ENCODE assay signal across 18 cellular contexts in the genomic region with DNA sequence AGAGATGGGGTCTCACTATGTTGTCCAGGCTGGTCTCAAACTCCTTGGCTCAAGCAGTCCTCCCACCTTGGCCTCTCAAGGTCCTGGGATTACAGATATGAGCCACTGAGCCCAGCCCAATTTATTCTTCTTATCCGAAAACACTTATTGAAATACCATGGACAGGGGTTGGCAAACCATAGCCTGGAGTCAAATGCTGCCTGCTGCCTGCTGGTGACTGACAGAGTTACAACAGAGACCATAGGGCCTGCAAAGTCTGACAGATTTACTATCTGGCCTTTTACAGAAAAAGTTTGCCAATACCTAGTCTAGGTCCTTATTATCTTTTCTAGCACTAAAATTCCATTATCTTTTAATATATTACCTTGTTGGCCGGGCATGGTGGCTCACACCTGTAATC.
A peak's percentile ranks its signal among the peaks of the same experiment; 100 is the strongest.
DNase-seq lines count a peak whose midpoint lies in the region; ATAC-seq, FAIRE-seq and TF ChIP-seq lines count a peak whose summit lies in the region.
"Had no signal": no experiment of that assay in that cellular context is flagged by ENCODE, and none has a peak within 500 bp of the region (broad histone marks: within the 10 kb centered on the region; RNA-seq: fewer than 3 reads in every experiment).

No MANE protein-coding gene starts in this region.

- H3K27me3 ChIP-seq in liver (ENCODE audit: control insufficient read depth in 4 of 4, insufficient read depth in 4 of 4, low read length in 3 of 4) (no peaks in the 10 kb centered on the region), HepG2 (ENCODE audit: control insufficient read depth in 1 of 2, insufficient read depth in 2 of 2, low read length in 2 of 2) (no peaks in the 10 kb centered on the region; a peak in 1 of 5 replicates), PC-3 (ENCODE audit: low read length) (no peaks in the 10 kb centered on the region)
- no peaks in the 10 kb centered on the region for H3K27me3 ChIP-seq in effector memory CD4-positive, alpha-beta T cell (replicated peaks; ENCODE audit: control insufficient read depth, insufficient read depth, low read length, poor library complexity, severe bottlenecking)
- H3K27me3 ChIP-seq: BLaER1 treated with 17β-estradiol and CSF1 and Interleukin-3, amounts not matched to agents 10 nM and 100 nM had no signal

- no peak for TF ChIP-seq EP300 in HepG2 (IDR thresholded peaks at IDR 0.05; ENCODE audit: low read depth in 2 of 2, low read length in 2 of 2)
- TF ChIP-seq EP300 in HepG2 (CRISPR knock-in tag; IDR thresholded peaks at IDR 0.05; ENCODE audit: borderline replicate concordance) = no peak

- H3K4me3 ChIP-seq in liver (ENCODE audit: low read depth in 1 of 3, low read length in 3 of 3) (no peak overlapping the region), HepG2 (replicated peaks in 1 of 3; ENCODE audit: insufficient read depth in 1 of 3, low read depth in 2 of 3, low read length in 3 of 3) (no peak overlapping the region), PC-3 (ENCODE audit: low read length) (no peak overlapping the region), epithelial cell of proximal tubule (ENCODE audit: low read depth, low read length) (no peak overlapping the region)
- no peak overlapping the region for H3K4me3 ChIP-seq in effector memory CD4-positive, alpha-beta T cell (ENCODE audit: insufficient read depth, low read depth, low read length, poor library complexity, severe bottlenecking)
- H3K4me3 ChIP-seq: BLaER1 treated with 17β-estradiol and CSF1 and Interleukin-3, amounts not matched to agents 10 nM and 100 nM had no signal

- TF ChIP-seq RAD21 in liver (IDR thresholded peaks at IDR 0.05) (no peak), HepG2 (CRISPR knock-in tag; IDR thresholded peaks at IDR 0.05) (no peak)

- H3K36me3 ChIP-seq in liver (ENCODE audit: control insufficient read depth in 4 of 4, insufficient read depth in 3 of 4, low read depth in 1 of 4, low read length in 3 of 4) = no peaks in the 10 kb centered on the region
- no peaks in the 10 kb centered on the region for H3K36me3 ChIP-seq in HepG2 (replicated peaks in 1 of 2; ENCODE audit: control insufficient read depth in 1 of 2, insufficient read depth in 2 of 2, low read length in 2 of 2)
- H3K36me3 ChIP-seq in PC-3 (ENCODE audit: low read depth, low read length) = no peaks in the 10 kb centered on the region
- H3K36me3 ChIP-seq in effector memory CD4-positive, alpha-beta T cell (ENCODE audit: control insufficient read depth, insufficient read depth, low read length) = no peaks in the 10 kb centered on the region
- H3K36me3 ChIP-seq: BLaER1 treated with 17β-estradiol and CSF1 and Interleukin-3, amounts not matched to agents 10 nM and 100 nM had no signal

- FAIRE-seq in HepG2 (lab: Jason Lieb, UNC) = no peak
- FAIRE-seq: HTR-8/SVneo had no signal

- H4K20me1 ChIP-seq in HepG2 (ENCODE audit: insufficient read depth, low read length) (no peaks in the 10 kb centered on the region), PC-3 (ENCODE audit: low read length) (no peaks in the 10 kb centered on the region)
- H4K20me1 ChIP-seq: BLaER1 treated with 17β-estradiol and CSF1 and Interleukin-3, amounts not matched to agents 10 nM and 100 nM had no signal

- TF ChIP-seq CTCF in liver (IDR thresholded peaks at IDR 0.05; ENCODE audit: low read depth, low read length, missing input control) = no peak
- no peak for TF ChIP-seq CTCF in HepG2 (CRISPR knock-in tag; IDR thresholded peaks at IDR 0.05)
- peak; percentile 24; the same call in 1 of the 2 replicates for TF ChIP-seq CTCF in PC-3 (conservative IDR thresholded peaks at IDR 0.05; ENCODE audit: low read depth, low read length)
- peak; percentile 12 for TF ChIP-seq CTCF in epithelial cell of proximal tubule (conservative IDR thresholded peaks at IDR 0.05; ENCODE audit: low read depth, low read length)

- POLR2A ChIA-PET in HepG2 (lab: Yijun Ruan, JAX) (no interaction called here), PC-3 (lab: Charles Lee; ENCODE audit: unreplicated experiment) (no interaction called here)

- BruUV-seq in HepG2 (replicated peaks; lab: Mats Ljungman, UMichigan) = no TSS peak
- BruUV-seq in PC-3 (replicated peaks; lab: Mats Ljungman, UMichigan) = no TSS peak

- H3K4me1 ChIP-seq in liver (ENCODE audit: control insufficient read depth in 4 of 4, insufficient read depth in 4 of 4, low read length in 3 of 4) (no peaks in the 10 kb centered on the region), HepG2 (ENCODE audit: insufficient read depth, low read length) (no peaks in the 10 kb centered on the region), PC-3 (ENCODE audit: insufficient read depth, low read length) (no peaks in the 10 kb centered on the region)
- H3K4me1 ChIP-seq in effector memory CD4-positive, alpha-beta T cell (ENCODE audit: control insufficient read depth, insufficient read depth, low read length, poor library complexity, severe bottlenecking) = no peaks in the 10 kb centered on the region
- H3K4me1 ChIP-seq: BLaER1 treated with 17β-estradiol and CSF1 and Interleukin-3, amounts not matched to agents 10 nM and 100 nM had no signal

- 0 out of 2 replicates have a peak, but pooled peaks cover 3% of the 10 kb centered on the region for H3K9me2 ChIP-seq in PC-3 (replicated peaks; ENCODE audit: low read length)

- H2AFZ ChIP-seq in HepG2 (ENCODE audit: low read length) (no peak overlapping the region), PC-3 (ENCODE audit: low read length) (no peak overlapping the region)

- H3K9ac ChIP-seq in liver (ENCODE audit: low read depth in 1 of 2, low read length in 2 of 2) (no peak overlapping the region), HepG2 (ENCODE audit: insufficient read depth, low read depth, low read length) (no peak overlapping the region), PC-3 (ENCODE audit: low read length) (no peak overlapping the region)
- H3K9ac ChIP-seq: BLaER1 treated with 17β-estradiol and CSF1 and Interleukin-3, amounts not matched to agents 10 nM and 100 nM had no signal

- intact Hi-C loops in HepG2 (cut with micrococcal nuclease; ENCODE audit: unreplicated experiment) (no loop called here), PC-3 (cut with micrococcal nuclease) (no loop called here)

- ATAC-seq in HepG2 (no peak), PC-3 (no peak)
- ATAC-seq: CD8-positive, alpha-beta T cell had no signal

- H3K4me2 ChIP-seq in HepG2 (ENCODE audit: low read depth, low read length) (no peak overlapping the region), PC-3 (ENCODE audit: low read length) (no peak overlapping the region)
- H3K4me2 ChIP-seq: BLaER1 treated with 17β-estradiol and CSF1 and Interleukin-3, amounts not matched to agents 10 nM and 100 nM had no signal

- no peak for DNase-seq in HepG2 (ENCODE audit: low spot score)
- DNase-seq in PC-3 = no peak
- DNase-seq in epithelial cell of proximal tubule (ENCODE audit: low read depth) = no peak
- DNase-seq in activated CD4-positive, alpha-beta T cell treated with anti-CD3 and anti-CD28 coated beads, Interleukin-2, amount 50 U/mL, for 4 hours = no peak
- DNase-seq in KBM-7 = no peak
- no peak for DNase-seq in effector memory CD4-positive, alpha-beta T cell
- DNase-seq: Calu3; CD8-positive, alpha-beta T cell; EL; NCI-H1105 treated with DMSO at 0.1 percent for 48 hours; NCI-H1694; NCI-H510A treated with DMSO at 0.1 percent for 48 hours; NCI-H774; OCI-M1; SHP77 treated with DMSO at 0.1 percent for 48 hours had no signal

- H3K79me2 ChIP-seq in HepG2 (ENCODE audit: insufficient read depth, low read length) = no peaks in the 10 kb centered on the region
- H3K79me2 ChIP-seq in PC-3 (ENCODE audit: low read length) = no peaks in the 10 kb centered on the region

- no peaks in the 10 kb centered on the region for H3K9me3 ChIP-seq in liver (ENCODE audit: control insufficient read depth in 4 of 4, low read length in 3 of 4)
- H3K9me3 ChIP-seq in HepG2 (ENCODE audit: low read length) = no peaks in the 10 kb centered on the region
- H3K9me3 ChIP-seq in PC-3 (ENCODE audit: low read length) = no peaks in the 10 kb centered on the region
- H3K9me3 ChIP-seq in effector memory CD4-positive, alpha-beta T cell (ENCODE audit: control insufficient read depth, low read length) = no peaks in the 10 kb centered on the region

- TF ChIP-seq POLR2A in HepG2 (IDR thresholded peaks at IDR 0.05; ENCODE audit: insufficient read depth in 1 of 2, low read depth in 2 of 2, low read length in 2 of 2) = no peak

- H3K27ac ChIP-seq in liver (ENCODE audit: low read depth in 1 of 2, low read length in 2 of 2) (no peak overlapping the region), HepG2 (ENCODE audit: extremely low read length, insufficient read depth, low read length) (no peak overlapping the region), PC-3 (ENCODE audit: low read length) (no peak overlapping the region)
- no peak overlapping the region for H3K27ac ChIP-seq in effector memory CD4-positive, alpha-beta T cell (ENCODE audit: insufficient read depth, low read length, poor library complexity, severe bottlenecking)
- H3K27ac ChIP-seq: BLaER1 treated with 17β-estradiol and CSF1 and Interleukin-3, amounts not matched to agents 10 nM and 100 nM had no signal

- CTCF ChIA-PET in HepG2 (lab: Yijun Ruan, JAX; ENCODE audit: low intra/inter-chr PET ratio, low total read pairs) = no interaction called here
- CTCF ChIA-PET in PC-3 (lab: Charles Lee) = no interaction called here

- no peaks in the 10 kb centered on the region for H3F3A ChIP-seq in PC-3 (ENCODE audit: low read length, unreplicated experiment)

- WGBS in liver = 96% methylated on average over 2 of the region's 2 CpGs
- WGBS in HepG2 (ENCODE audit: low lambda C conversion rate) = 27% methylated on average over 2 of the region's 2 CpGs

- in situ Hi-C loops in HepG2 (cut with HindIII; ENCODE audit: extremely low pct_ligation_motif_present, low pct_unique_long_range_greater_than_20kb) = no loop called here
- in situ Hi-C loops in KBM-7 (cut with MboI; ENCODE audit: low pct_unique_long_range_greater_than_20kb, low sequenced_read_pairs) = loop anchor here (25.0 kb wide), 1 partner anchor 810 kb away; no protein-coding TSS in a partner anchor

TF ChIP-seq in liver, 16 proteins besides CTCF, POLR2A, EP300 and RAD21 (continues in another document):
- no peak for TF ChIP-seq YY1 (IDR thresholded peaks at IDR 0.05)

TF ChIP-seq in HepG2, 621 proteins besides CTCF, POLR2A, EP300 and RAD21:
- TF ChIP-seq ZNF383 (CRISPR knock-in tag; IDR thresholded peaks at IDR 0.05; ENCODE audit: borderline replicate concordance) = no peak

Comparison
In these comparisons a context has a peak if more than half of its experiments do, and no peak if none do; other contexts are left out.
1. CTCF ChIP-seq: peak in PC-3 (single experiment) and epithelial cell of proximal tubule (single experiment); none in liver (single experiment) and HepG2 (single experiment).